23 cellular contexts compared by ENCODE assay signal in genomic region chr2:235826791-235827190, GRCh38.
"Had no signal": no experiment of that assay in that cellular context is flagged by ENCODE, and none has a peak within 500 bp of the region (broad histone marks: within the 10 kb centered on the region; RNA-seq: fewer than 3 reads in every experiment).

No MANE protein-coding gene starts in this region.

- H3K9me3 ChIP-seq: esophagus muscularis mucosa, gastrocnemius medialis, mucosa of descending colon, ovary, right lobe of liver, testis, tibial nerve had no signal

- H3K27me3 Mint-ChIP-seq: stimulated activated memory B cell treated with anti-CD40 and anti-IgM and Interleukin-4, amounts not matched to agents 10 μg/mL and 1 μg/mL and 100 μg/mL, for 72 hours; stimulated activated naive CD8-positive, alpha-beta T cell treated with anti-CD3 and anti-CD28 coated beads, Interleukin-15, amount 100 ng/mL, for 72 hours had no signal

- H3K4me3 ChIP-seq: esophagus muscularis mucosa, gastrocnemius medialis, heart right ventricle, mucosa of descending colon, ovary, right lobe of liver, testis, tibial nerve had no signal

- H3K36me3 Mint-ChIP-seq: naive thymus-derived CD8-positive, alpha-beta T cell; stimulated activated memory B cell treated with anti-CD40 and anti-IgM and Interleukin-4, amounts not matched to agents 10 μg/mL and 1 μg/mL and 100 μg/mL, for 72 hours had no signal

- H3K27ac ChIP-seq: epithelial cell of prostate, esophagus muscularis mucosa, gastrocnemius medialis, heart right ventricle, ovary, right lobe of liver, testis, tibial nerve had no signal

- DNase-seq: cortex of kidney; effector memory CD4-positive, alpha-beta T cell; gastrocnemius medialis; heart right ventricle; hypothalamus; mammary epithelial cell; mucosa of descending colon; naive thymus-derived CD8-positive, alpha-beta T cell; ovary; right lobe of liver; stimulated activated CD4-positive, alpha-beta T cell treated with anti-CD3 and anti-CD28 coated beads, Interleukin-15, amount 100 ng/mL, for 24 hours; stimulated activated CD4-positive, alpha-beta T cell treated with anti-CD3 and anti-CD28 coated beads, Interleukin-1b, Interleukin-23, amount 100 ng/mL, for 48 hours; stimulated activated CD4-positive, alpha-beta T cell treated with anti-CD3 and anti-CD28 coated beads, Interleukin-4, amount 100 ng/mL, for 24 hours; stimulated activated naive CD8-positive, alpha-beta T cell treated with anti-CD3 and anti-CD28 coated beads, Interleukin-15, amount 100 ng/mL, for 72 hours; testis had no signal

- H3K4me1 Mint-ChIP-seq: neural crest cell; stimulated activated memory B cell treated with anti-CD40 and anti-IgM and Interleukin-4, amounts not matched to agents 10 μg/mL and 1 μg/mL and 100 μg/mL, for 72 hours; stimulated activated naive CD8-positive, alpha-beta T cell treated with anti-CD3 and anti-CD28 coated beads, Interleukin-15, amount 100 ng/mL, for 72 hours had no signal

- ATAC-seq: heart right ventricle; left lobe of liver; naive thymus-derived CD8-positive, alpha-beta T cell; right lobe of liver; stimulated activated memory B cell treated with anti-CD40 and anti-IgM and Interleukin-4, amounts not matched to agents 10 μg/mL and 1 μg/mL and 100 μg/mL, for 72 hours; stimulated activated naive CD8-positive, alpha-beta T cell treated with anti-CD3 and anti-CD28 coated beads, Interleukin-15, amount 100 ng/mL, for 72 hours had no signal

- H3K27ac Mint-ChIP-seq: naive thymus-derived CD8-positive, alpha-beta T cell; stimulated activated memory B cell treated with anti-CD40 and anti-IgM and Interleukin-4, amounts not matched to agents 10 μg/mL and 1 μg/mL and 100 μg/mL, for 72 hours; stimulated activated naive CD8-positive, alpha-beta T cell treated with anti-CD3 and anti-CD28 coated beads, Interleukin-15, amount 100 ng/mL, for 72 hours had no signal

- H3K36me3 ChIP-seq: gastrocnemius medialis, ovary, right lobe of liver had no signal

- H3K9me3 Mint-ChIP-seq: neural crest cell had no signal

- H3K4me3 Mint-ChIP-seq: naive thymus-derived CD8-positive, alpha-beta T cell; neural crest cell; stimulated activated memory B cell treated with anti-CD40 and anti-IgM and Interleukin-4, amounts not matched to agents 10 μg/mL and 1 μg/mL and 100 μg/mL, for 72 hours; stimulated activated naive CD8-positive, alpha-beta T cell treated with anti-CD3 and anti-CD28 coated beads, Interleukin-15, amount 100 ng/mL, for 72 hours had no signal

- H3K4me1 ChIP-seq: esophagus muscularis mucosa, gastrocnemius medialis, heart right ventricle, right lobe of liver, testis, tibial nerve had no signal

- H3K27me3 ChIP-seq: esophagus muscularis mucosa, gastrocnemius medialis, heart right ventricle, ovary, right lobe of liver, testis, tibial nerve had no signal

- FAIRE-seq: endometrium, islet of Langerhans had no signal
